ENCODE assay signal across 1 cellular context in the genomic region with DNA sequence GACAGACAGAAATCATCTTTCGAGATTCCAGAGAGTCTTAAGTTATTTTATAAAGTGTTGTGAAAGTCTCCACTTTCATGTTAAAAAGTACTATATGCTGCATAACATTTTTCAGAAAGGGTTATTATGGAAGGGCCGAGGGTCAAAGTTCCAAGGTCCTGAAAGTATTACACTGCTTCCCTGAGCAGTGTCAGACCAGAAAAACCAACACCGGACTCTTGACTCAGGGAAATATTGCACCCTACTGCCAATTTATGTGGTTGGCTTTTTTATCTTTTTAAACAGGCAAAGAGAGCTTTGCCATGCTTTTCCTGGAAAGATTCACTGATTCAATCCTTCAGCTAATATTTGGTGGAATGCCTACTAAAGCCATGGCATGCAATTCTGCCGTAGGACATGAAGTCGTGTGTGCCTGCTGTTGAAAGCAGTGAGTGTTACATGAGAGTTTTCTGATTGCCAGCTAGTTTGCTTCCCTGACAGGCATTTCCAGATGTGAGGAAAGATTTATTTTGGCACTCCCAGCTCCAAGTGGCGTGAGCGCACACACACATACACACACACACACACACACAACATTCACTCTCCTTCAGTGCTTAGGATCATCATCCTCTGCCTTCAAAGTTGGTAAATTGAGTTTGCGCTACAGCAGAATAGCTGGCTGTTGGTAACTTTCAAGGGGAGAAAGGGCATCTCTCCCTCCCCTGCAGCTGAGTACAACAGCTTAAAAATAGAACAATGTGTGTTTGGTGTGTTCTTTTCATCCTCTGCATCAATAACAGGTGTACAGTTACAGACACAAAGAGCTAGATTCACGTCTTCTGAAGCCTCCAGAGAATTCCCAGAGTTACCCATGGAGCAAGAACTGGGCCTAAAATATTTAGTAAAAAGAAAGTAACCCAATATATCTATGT.
TF ChIP-seq lines count a peak whose summit lies in the region.

No MANE protein-coding gene starts in this region.

TF ChIP-seq in HepG2, 621 proteins besides CTCF, POLR2A, EP300 and RAD21 (continued from another document):
- TF ChIP-seq, protein P1, sequence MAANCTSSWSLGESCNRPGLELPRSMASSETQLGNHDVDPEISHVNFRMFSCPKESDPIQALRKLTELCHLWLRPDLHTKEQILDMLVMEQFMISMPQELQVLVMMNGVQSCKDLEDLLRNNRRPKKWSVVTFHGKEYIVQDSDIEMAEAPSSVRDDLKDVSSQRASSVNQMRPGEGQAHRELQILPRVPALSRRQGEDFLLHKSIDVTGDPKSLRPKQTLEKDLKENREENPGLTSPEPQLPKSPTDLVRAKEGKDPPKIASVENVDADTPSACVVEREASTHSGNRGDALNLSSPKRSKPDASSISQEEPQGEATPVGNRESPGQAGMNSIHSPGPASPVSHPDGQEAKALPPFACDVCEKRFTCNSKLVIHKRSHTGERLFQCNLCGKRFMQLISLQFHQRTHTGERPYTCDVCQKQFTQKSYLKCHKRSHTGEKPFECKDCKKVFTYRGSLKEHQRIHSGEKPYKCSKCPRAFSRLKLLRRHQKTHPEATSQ (CRISPR knock-in tag; IDR thresholded peaks at IDR 0.05; ENCODE audit: borderline replicate concordance) = no peak
- TF ChIP-seq HNF4A (CRISPR knock-in tag; IDR thresholded peaks at IDR 0.05) = 0 out of 2 replicates have a peak, but pooled peaks have one; percentile 5
TF ChIP-seq in HepG2: peak in this region for 1.
